Comparison of ENCODE assay signal across 9 cellular contexts in the genomic region with DNA sequence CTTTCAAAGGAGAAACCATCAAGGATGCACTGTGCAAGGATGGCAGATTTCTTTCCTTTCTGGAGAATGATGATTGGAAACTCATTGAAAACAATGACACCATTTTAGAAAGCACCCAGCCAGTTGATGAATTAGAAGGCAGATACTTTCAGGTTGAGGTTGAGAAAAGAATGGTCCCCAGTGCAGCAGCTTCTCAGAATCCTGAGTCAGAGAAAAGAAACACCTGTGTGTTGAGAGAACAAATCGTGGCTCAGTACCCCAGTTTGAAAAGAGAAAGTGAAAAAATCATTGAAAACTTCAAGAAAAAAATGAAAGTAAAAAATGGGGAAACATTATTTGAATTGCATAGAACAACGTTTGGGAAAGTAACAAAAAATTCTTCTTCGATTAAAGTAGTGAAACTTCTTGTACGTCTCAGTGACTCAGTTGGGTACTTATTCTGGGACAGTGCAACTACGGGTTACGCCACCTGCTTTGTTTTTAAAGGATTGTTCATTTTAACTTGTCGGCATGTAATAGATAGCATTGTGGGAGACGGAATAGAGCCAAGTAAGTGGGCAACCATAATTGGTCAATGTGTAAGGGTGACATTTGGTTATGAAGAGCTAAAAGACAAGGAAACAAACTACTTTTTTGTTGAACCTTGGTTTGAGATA. TPM values are rescaled to one million over a fixed set of nuclear protein-coding genes. Genes with fewer than 3 reads are reported as not detected.
DNase-seq lines count a peak whose midpoint lies in the region; ATAC-seq, FAIRE-seq and TF ChIP-seq lines count a peak whose summit lies in the region.
"Had no signal": no experiment of that assay in that cellular context is flagged by ENCODE, and none has a peak within 500 bp of the region (broad histone marks: within the 10 kb centered on the region; RNA-seq: fewer than 3 reads in every experiment).

No MANE protein-coding gene starts in this region.

- no peak for TF ChIP-seq POLR2A in A549 (IDR thresholded peaks at IDR 0.05; ENCODE audit: low read length)

- TF ChIP-seq RAD21 in A549 (conservative IDR thresholded peaks at IDR 0.05 in 1 of 2, IDR thresholded peaks at IDR 0.05 in 1 of 2): no peak

- 89% methylated on average over 8 of the region's 8 CpGs for WGBS in A549 (ENCODE audit: missing lambda C conversion rate)

- H3K4me2 ChIP-seq in A549: no peak overlapping the region

- no peak overlapping the region for H3K4me3 ChIP-seq in A549

- ATAC-seq in A549 (no peak), GM18858 (IDR thresholded peaks at IDR 0.05; ENCODE audit: unreplicated experiment) (peak; percentile 75), HG02610 (IDR thresholded peaks at IDR 0.05; ENCODE audit: unreplicated experiment) (peak; percentile 86), HG03575 (IDR thresholded peaks at IDR 0.05; ENCODE audit: extremely low read depth, insufficient number of reproducible peaks, low FRiP score, unreplicated experiment) (peak; percentile 70)

- no peak overlapping the region for H3K27ac ChIP-seq in A549

- POLR2A ChIA-PET in A549 (lab: Yijun Ruan, JAX): no interaction called here

- in situ Hi-C loops in ACHN (cut with HindIII; ENCODE audit: low pct_ligation_motif_present, low pct_unique_long_range_greater_than_20kb, low sequenced_read_pairs): no loop called here

- FAIRE-seq in A549 (lab: Jason Lieb, UNC): peak; percentile 46
- FAIRE-seq: colon had no signal

- CTCF ChIA-PET in A549 (lab: Yijun Ruan, JAX): interaction anchor here (0.5 to 2.2 kb wide), 3 partner anchors 13 to 19 kb away, joined by 3 to 10 read pairs (median 3); partner anchors contain the start of gene DTX4

- no peak for TF ChIP-seq CTCF in A549 (IDR thresholded peaks at IDR 0.05)

- no peak for TF ChIP-seq EP300 in A549 (IDR thresholded peaks at IDR 0.05)

- H3K9me3 ChIP-seq in A549: no peaks in the 10 kb centered on the region

- DNase-seq in A549 (ENCODE audit: low read depth in 1 of 2, low spot score in 1 of 2) (no peak), HUDEP-2 (lab: John Stamatoyannopoulos, UW; ENCODE audit: unreplicated experiment in 76 of 76) (no peak), EL (no peak), ACHN (no peak), NCI-H146 (lab: John Stamatoyannopoulos, UW) (no peak)

- no peaks in the 10 kb centered on the region for H3K4me1 ChIP-seq in A549

TF ChIP-seq in A549, 52 proteins besides CTCF, POLR2A, EP300 and RAD21:
- TF ChIP-seq TFCP2L1 (CRISPR knock-in tag; IDR thresholded peaks at IDR 0.05) (no peak), KDM5A (IDR thresholded peaks at IDR 0.05) (no peak), ESRRA (IDR thresholded peaks at IDR 0.05; ENCODE audit: borderline replicate concordance, low read length) (no peak), KDM1A (IDR thresholded peaks at IDR 0.05; ENCODE audit: low read depth) (no peak), EHMT2 (IDR thresholded peaks at IDR 0.05; ENCODE audit: low read depth) (no peak), HDAC2 (IDR thresholded peaks at IDR 0.05) (no peak), RARB (CRISPR knock-in tag; IDR thresholded peaks at IDR 0.05) (no peak), POLR2AphosphoS2 (conservative IDR thresholded peaks at IDR 0.05; ENCODE audit: low read length) (no peak), MAZ (IDR thresholded peaks at IDR 0.05; ENCODE audit: borderline replicate concordance, low read depth, low read length) (no peak), CHD4 (IDR thresholded peaks at IDR 0.05; ENCODE audit: borderline replicate concordance) (no peak), CBX2 (IDR thresholded peaks at IDR 0.05; ENCODE audit: borderline replicate concordance, low read depth) (no peak), FOXS1 (CRISPR knock-in tag; IDR thresholded peaks at IDR 0.05) (no peak), JUN (IDR thresholded peaks at IDR 0.05) (no peak)
- TF ChIP-seq, protein P1, sequence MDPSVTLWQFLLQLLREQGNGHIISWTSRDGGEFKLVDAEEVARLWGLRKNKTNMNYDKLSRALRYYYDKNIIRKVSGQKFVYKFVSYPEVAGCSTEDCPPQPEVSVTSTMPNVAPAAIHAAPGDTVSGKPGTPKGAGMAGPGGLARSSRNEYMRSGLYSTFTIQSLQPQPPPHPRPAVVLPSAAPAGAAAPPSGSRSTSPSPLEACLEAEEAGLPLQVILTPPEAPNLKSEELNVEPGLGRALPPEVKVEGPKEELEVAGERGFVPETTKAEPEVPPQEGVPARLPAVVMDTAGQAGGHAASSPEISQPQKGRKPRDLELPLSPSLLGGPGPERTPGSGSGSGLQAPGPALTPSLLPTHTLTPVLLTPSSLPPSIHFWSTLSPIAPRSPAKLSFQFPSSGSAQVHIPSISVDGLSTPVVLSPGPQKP (IDR thresholded peaks at IDR 0.05; ENCODE audit: low read depth, low read length): no peak
- TF ChIP-seq, protein P2, sequence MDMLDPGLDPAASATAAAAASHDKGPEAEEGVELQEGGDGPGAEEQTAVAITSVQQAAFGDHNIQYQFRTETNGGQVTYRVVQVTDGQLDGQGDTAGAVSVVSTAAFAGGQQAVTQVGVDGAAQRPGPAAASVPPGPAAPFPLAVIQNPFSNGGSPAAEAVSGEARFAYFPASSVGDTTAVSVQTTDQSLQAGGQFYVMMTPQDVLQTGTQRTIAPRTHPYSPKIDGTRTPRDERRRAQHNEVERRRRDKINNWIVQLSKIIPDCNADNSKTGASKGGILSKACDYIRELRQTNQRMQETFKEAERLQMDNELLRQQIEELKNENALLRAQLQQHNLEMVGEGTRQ (IDR thresholded peaks at IDR 0.05): no peak

RNA-seq across cellular contexts. Expression of gene FAM111A, which starts 9.8 kb away (rescaled TPM):
- polyA plus RNA-seq in A549 (2011; rRNA removed): 21.8 TPM in 2 replicates
- polyA plus RNA-seq in A549 (2012; cell fraction: cytosol; rRNA removed): 3.6 and 3.8 TPM in 2 replicates
- polyA plus RNA-seq in A549 (2012; cell fraction: nucleus; rRNA removed): 4.8 and 9.6 TPM in 2 replicates
- 13.4 to 14.2 TPM (median 14.0 TPM) in 3 replicates for polyA plus RNA-seq in A549 (2017; fragmentation: RNase III; extraction: RNeasy Plus Mini Kit Qiagen cat#74134 plus additional on column Dnase treatment)
- 8.9 and 10.5 TPM in 2 replicates for polyA minus RNA-seq in A549 (2011; rRNA and poly(A)+ RNA removed)

RNA-seq across cellular contexts. Expression of gene DTX4, which starts 19.5 kb away (rescaled TPM):
- polyA plus RNA-seq in A549 (2011; rRNA removed) (0.97 and 2.2 TPM in 2 replicates), A549 (2017; fragmentation: RNase III; extraction: RNeasy Plus Mini Kit Qiagen cat#74134 plus additional on column Dnase treatment) (3.0 to 3.3 TPM (median 3.1 TPM) in 3 replicates)
- 1.1 and 1.9 TPM in 2 replicates for polyA plus RNA-seq in A549 (2012; cell fraction: cytosol; rRNA removed)
- 2.3 and 3.0 TPM in 2 replicates for polyA plus RNA-seq in A549 (2012; cell fraction: nucleus; rRNA removed)
- polyA minus RNA-seq in A549 (2011; rRNA and poly(A)+ RNA removed): 4.6 and 5.8 TPM in 2 replicates

RNA-seq across cellular contexts. Expression of gene FAM111B, which starts 45.4 kb away (rescaled TPM):
- polyA plus RNA-seq in A549 (2011; rRNA removed) (6.0 and 6.9 TPM in 2 replicates), A549 (2017; fragmentation: RNase III; extraction: RNeasy Plus Mini Kit Qiagen cat#74134 plus additional on column Dnase treatment) (11.0 to 12.6 TPM (median 11.6 TPM) in 3 replicates)
- 1.8 and 2.3 TPM in 2 replicates for polyA plus RNA-seq in A549 (2012; cell fraction: cytosol; rRNA removed)
- 1.1 and 1.4 TPM in 2 replicates for polyA plus RNA-seq in A549 (2012; cell fraction: nucleus; rRNA removed)
- polyA minus RNA-seq in A549 (2011; rRNA and poly(A)+ RNA removed): 2.6 and 3.9 TPM in 2 replicates

Comparison
In these comparisons a context has a peak if more than half of its experiments do, and no peak if none do; other contexts are left out.
1. ATAC-seq: peak in GM18858 (single experiment), HG02610 (single experiment) and HG03575 (single experiment); none in A549 (0 of 2).